26 cellular contexts compared by ENCODE assay signal in the genomic region with DNA sequence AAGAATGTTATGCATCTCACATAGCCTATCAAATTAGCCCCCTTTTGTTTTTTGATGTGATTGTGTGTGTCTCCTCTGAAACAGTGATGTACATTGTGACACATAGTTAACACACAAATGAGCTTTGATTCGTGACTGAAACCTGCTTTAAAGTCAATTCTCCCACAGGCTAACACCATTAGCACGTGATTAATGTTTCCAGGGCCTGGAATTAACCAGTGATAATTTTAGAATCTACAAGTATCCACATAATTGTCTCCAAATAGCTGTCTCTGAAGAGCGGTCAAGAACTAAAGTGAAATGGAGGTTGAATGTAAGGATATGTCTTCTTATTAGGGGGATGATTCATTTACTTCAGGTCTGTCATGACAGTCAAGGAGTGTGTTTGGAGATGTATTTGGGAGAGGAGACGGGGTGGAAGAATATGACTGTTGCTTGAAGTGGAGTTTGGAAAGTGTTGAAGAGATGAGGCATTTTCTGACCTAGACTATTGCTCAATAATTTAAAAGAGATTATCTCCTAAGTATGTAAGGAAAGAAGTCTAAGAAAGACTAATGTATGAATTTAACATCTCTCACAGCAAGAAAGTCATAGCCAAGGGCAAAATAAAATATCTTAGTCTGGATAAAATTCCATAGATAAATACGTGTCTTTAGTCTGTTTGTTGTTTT. TPM values are rescaled to one million over a fixed set of nuclear protein-coding genes. Genes with fewer than 3 reads are reported as not detected.
DNase-seq lines count a peak whose midpoint lies in the region; ATAC-seq, FAIRE-seq and TF ChIP-seq lines count a peak whose summit lies in the region.
"Had no signal": no experiment of that assay in that cellular context is flagged by ENCODE, and none has a peak within 500 bp of the region (broad histone marks: within the 10 kb centered on the region; RNA-seq: fewer than 3 reads in every experiment).

No MANE protein-coding gene starts in this region.

- H3K9me3 Mint-ChIP-seq in mesothelial cell of epicardium, result peaks cover 7% of the 10 kb centered on the region
- H3K9me3 Mint-ChIP-seq in Calu3 (ENCODE audit: low read depth, unreplicated experiment), result peaks cover 2% of the 10 kb centered on the region

- intact Hi-C loops in Calu3 (cut with micrococcal nuclease; ENCODE audit: unreplicated experiment), result no loop called here

- no peak overlapping the region for H3K23ac ChIP-seq in H1 (ENCODE audit: insufficient read length)

- H3K9me3 ChIP-seq in HUES6 (ENCODE audit: control insufficient read depth, insufficient read depth, low read depth, low read length) (no peaks in the 10 kb centered on the region), H1 (ENCODE audit: insufficient read depth in 2 of 2, low read depth in 1 of 2, low read length in 1 of 2) (no peaks in the 10 kb centered on the region)
- H3K9me3 ChIP-seq: Peyer's patch, SJSA1 had no signal

- H2AK5ac ChIP-seq in H1 (ENCODE audit: low read depth, low read length), result no peak overlapping the region

- POLR2A ChIA-PET in H1 (lab: Charles Lee; ENCODE audit: partially characterized antibody), result no interaction called here
- POLR2A ChIA-PET in GM10248 (lab: Yijun Ruan, JAX), result no interaction called here

- H3K27ac Mint-ChIP-seq in mesothelial cell of epicardium (peak overlapping the region; percentile 2), Calu3 (ENCODE audit: unreplicated experiment) (no peak overlapping the region)
- H3K27ac Mint-ChIP-seq: CD4-positive, alpha-beta T cell had no signal

- TF ChIP-seq POLR2A in H1 (IDR thresholded peaks at IDR 0.05; ENCODE audit: control extremely low read depth in 1 of 2, low read depth in 2 of 2, low read length in 2 of 2), result no peak

- no TSS peak for BruUV-seq in Calu3 (replicated peaks; lab: Mats Ljungman, UMichigan)

- H3K14ac ChIP-seq in H1 (ENCODE audit: insufficient read length), result no peak overlapping the region

- H3K4ac ChIP-seq in H1 (replicated peaks; ENCODE audit: insufficient read length, low read depth, low read length), result no peak overlapping the region

- no peak overlapping the region for H2BK20ac ChIP-seq in H1 (ENCODE audit: low read length)

- H4K20me1 ChIP-seq in H1 (replicated peaks in 1 of 2; ENCODE audit: control insufficient read depth in 1 of 2, insufficient read depth in 2 of 2, low read length in 2 of 2), result no peaks in the 10 kb centered on the region

- no peaks in the 10 kb centered on the region for H3K27me3 ChIP-seq in HUES6 (ENCODE audit: control insufficient read depth, insufficient read depth, low read length)
- no peaks in the 10 kb centered on the region for H3K27me3 ChIP-seq in H1 (replicated peaks in 1 of 4; ENCODE audit: control insufficient read depth in 3 of 4, extremely low read depth in 1 of 4, insufficient read depth in 3 of 4, low read length in 3 of 4)
- H3K27me3 ChIP-seq: Peyer's patch, SJSA1 had no signal

- H3K27ac ChIP-seq in HUES6 (ENCODE audit: low read depth, low read length) (peak overlapping the region; percentile 27; the same call in 1 of the 2 replicates), H1 (ENCODE audit: low read depth, low read length) (no peak overlapping the region)
- H3K27ac ChIP-seq: Peyer's patch, SJSA1 had no signal

- DNase-seq in NCI-H226, result peak; percentile 50
- DNase-seq in H1 (ENCODE audit: low read depth in 1 of 2, low spot score in 2 of 2), result no peak
- no peak for DNase-seq in mesothelial cell of epicardium (ENCODE audit: low spot score in 2 of 2, unreplicated experiment in 2 of 2)
- no peak for DNase-seq in GM10248 (ENCODE audit: extremely low spot score)
- DNase-seq in Calu3, result no peak
- DNase-seq: CD4-positive, alpha-beta T cell; COR-L47; DMS 273 treated with DMSO at 0.1 percent for 48 hours; DMS79 treated with DMSO at 0.1 percent for 48 hours; GOT3; KBM-7; MM.1S; NCI-H1048; NCI-H1417 treated with DMSO at 0.1 percent for 48 hours; NCI-H187; NCI-H2107; NCI-H510A treated with DMSO at 0.1 percent for 48 hours; NCI-H748 treated with DMSO at 0.1 percent for 48 hours; Peyer's patch had no signal

- 79 to 100% methylated on average over 1 to 5 of the region's 5 CpGs for WGBS in H1 (ENCODE audit: extremely low coverage in 1 of 2, insufficient coverage in 1 of 2, insufficient read length in 1 of 2, insufficient replicate concordance in 2 of 2, low coverage in 1 of 2, low lambda C conversion rate in 2 of 2, missing lambda C conversion rate in 1 of 2), 2 experiments

- H3K4me3 ChIP-seq in HUES6 (ENCODE audit: low read depth, low read length) (no peak overlapping the region), H1 (ENCODE audit: extremely low read depth in 1 of 4, insufficient read depth in 2 of 4, low read depth in 3 of 4, low read length in 4 of 4) (no peak overlapping the region)
- H3K4me3 ChIP-seq: GM12878, Peyer's patch, SJSA1 had no signal

- no peak overlapping the region for H2BK12ac ChIP-seq in H1 (ENCODE audit: low read depth, low read length)

- no peak overlapping the region for H4K91ac ChIP-seq in H1 (replicated peaks; ENCODE audit: insufficient read length, low read length)

- no peak overlapping the region for H2BK120ac ChIP-seq in H1 (replicated peaks; ENCODE audit: low read depth, low read length)

- H3K56ac ChIP-seq in H1 (replicated peaks; ENCODE audit: insufficient read length, low read depth, low read length), result no peak overlapping the region

- no peak overlapping the region for H4K8ac ChIP-seq in H1 (ENCODE audit: extremely low read depth, insufficient read depth, low read length)

- H3K4me2 ChIP-seq in H1 (ENCODE audit: insufficient read depth in 1 of 2, low read depth in 2 of 2, low read length in 2 of 2), result no peak overlapping the region

- H3K4me1 Mint-ChIP-seq in mesothelial cell of epicardium (peaks cover 11% of the 10 kb centered on the region), Calu3 (ENCODE audit: low read depth, unreplicated experiment) (peaks cover 29% of the 10 kb centered on the region)

- H3K36me3 ChIP-seq in HUES6 (ENCODE audit: control insufficient read depth, insufficient read depth, low read length) (no peaks in the 10 kb centered on the region), H1 (ENCODE audit: control insufficient read depth in 2 of 4, insufficient read depth in 4 of 4, low read length in 3 of 4) (no peaks in the 10 kb centered on the region)
- H3K36me3 ChIP-seq: Peyer's patch, SJSA1 had no signal

- no peaks in the 10 kb centered on the region for H3K23me2 ChIP-seq in H1 (ENCODE audit: low read depth, low read length)

- no peak overlapping the region for H4K5ac ChIP-seq in H1 (ENCODE audit: insufficient read length, low read depth, low read length)

- ATAC-seq in HG02970 (IDR thresholded peaks at IDR 0.05; ENCODE audit: low FRiP score, unreplicated experiment), result no peak
- ATAC-seq: GM12878, HCT116 had no signal

- H3K4me1 ChIP-seq in HUES6 (ENCODE audit: control insufficient read depth, insufficient read depth, low read length), result peaks cover 18% of the 10 kb centered on the region
- H3K4me1 ChIP-seq in H1 (replicated peaks in 1 of 4; ENCODE audit: control insufficient read depth in 3 of 4, insufficient read depth in 4 of 4, low read length in 3 of 4), result peaks cover 0 to 4% (median 0%) of the 10 kb centered on the region in 4 experiments; a peak in 2 of 7 replicates
- H3K4me1 ChIP-seq: Peyer's patch, SJSA1 had no signal

- H3K4me3 Mint-ChIP-seq in mesothelial cell of epicardium, result no peak overlapping the region
- no peak overlapping the region for H3K4me3 Mint-ChIP-seq in Calu3 (ENCODE audit: low read depth, unreplicated experiment)
- H3K4me3 Mint-ChIP-seq: CD4-positive, alpha-beta T cell had no signal

- no peaks in the 10 kb centered on the region for H3K79me1 ChIP-seq in H1 (ENCODE audit: low read depth, low read length)

- H3K9ac ChIP-seq in HUES6 (ENCODE audit: low read length), result no peak overlapping the region
- no peak overlapping the region for H3K9ac ChIP-seq in H1 (replicated peaks in 1 of 4; ENCODE audit: extremely low read depth in 1 of 4, low read depth in 3 of 4, low read length in 3 of 4)

- no peak overlapping the region for H2BK15ac ChIP-seq in H1 (ENCODE audit: low read length)

- H3K27me3 Mint-ChIP-seq in mesothelial cell of epicardium (ENCODE audit: low read depth) (no peaks in the 10 kb centered on the region), Calu3 (ENCODE audit: unreplicated experiment) (no peaks in the 10 kb centered on the region)
- H3K27me3 Mint-ChIP-seq: CD4-positive, alpha-beta T cell had no signal

- H3K36me3 Mint-ChIP-seq in mesothelial cell of epicardium (no peaks in the 10 kb centered on the region), Calu3 (ENCODE audit: insufficient read depth, unreplicated experiment) (no peaks in the 10 kb centered on the region)

- no peak for FAIRE-seq in H1 (lab: Jason Lieb, UNC)
- FAIRE-seq: GM12878, HTR-8/SVneo had no signal

- TF ChIP-seq RAD21 in H1 (IDR thresholded peaks at IDR 0.05 in 1 of 2, conservative IDR thresholded peaks at IDR 0.05 in 1 of 2; ENCODE audit: low read depth in 2 of 2, low read length in 2 of 2), result no peak

- H3K79me2 ChIP-seq in H1 (ENCODE audit: control insufficient read depth in 1 of 2, insufficient read depth in 2 of 2, low read length in 2 of 2), result no peaks in the 10 kb centered on the region

- H2AFZ ChIP-seq in H1 (ENCODE audit: low read length), result no peak overlapping the region

- CTCF ChIA-PET in H1 (lab: Charles Lee; ENCODE audit: partially characterized antibody) (interaction anchor here (0.6 to 1.7 kb wide), 3 partner anchors 20 to 783 kb away, joined by 3 to 4 read pairs (median 3); no protein-coding TSS in a partner anchor), GM10248 (lab: Yijun Ruan, JAX) (interaction anchor here (1.5 to 2.5 kb wide), 3 partner anchors 12 to 359 kb away, joined by 4 to 9 read pairs (median 7); no protein-coding TSS in a partner anchor), Calu3 (lab: Charles Lee) (interaction anchor here (0.6 kb wide), 1 partner anchor 533 kb away, joined by 3 read pairs; no protein-coding TSS in a partner anchor)

- TF ChIP-seq EP300 in H1 (IDR thresholded peaks at IDR 0.05; ENCODE audit: borderline replicate concordance in 1 of 2, low read depth in 2 of 2, low read length in 2 of 2), result no peak

- H3K18ac ChIP-seq in H1 (ENCODE audit: extremely low read depth, low read length), result no peak overlapping the region

- H2BK5ac ChIP-seq in H1 (ENCODE audit: low read depth, low read length), result no peak overlapping the region

- TF ChIP-seq CTCF in H1 (IDR thresholded peaks at IDR 0.05; ENCODE audit: control extremely low read depth in 1 of 3, insufficient read depth in 1 of 3, low read depth in 1 of 3, low read length in 3 of 3), result no peak
- TF ChIP-seq CTCF in mesothelial cell of epicardium (IDR thresholded peaks at IDR 0.05; ENCODE audit: unreplicated experiment), result no peak
- TF ChIP-seq CTCF in GM10248 (IDR thresholded peaks at IDR 0.05; ENCODE audit: control extremely low read depth, extremely low read depth, low read depth, missing control alignments), result no peak
- no peak for TF ChIP-seq CTCF in Calu3 (IDR thresholded peaks at IDR 0.05; ENCODE audit: unreplicated experiment)

RNA-seq across cellular contexts. Expression of a gene that starts 13.7 kb away (rescaled TPM):
- 4.6 and 4.7 TPM in 2 replicates for total RNA-seq in H1 (2021; fragmentation: NEBNext Ultra II Directional; extraction: Animal tissue kit (Norgen Biotek cat#: 25700))
- 1.2 and 1.6 TPM in 2 replicates for polyA plus RNA-seq in H1 (2011; rRNA removed)
- 1.4 TPM for polyA plus RNA-seq in H1 (2011; cell fraction: cytosol; rRNA removed)
- 3.3 TPM for polyA plus RNA-seq in H1 (2011; cell fraction: nucleus; rRNA removed)
- 2.1 to 3.4 TPM (median 2.5 TPM) in 4 replicates for polyA plus RNA-seq in H1 (2012, experiment 1 of 2)
- 1.0 TPM for polyA plus RNA-seq in H1 (2012, experiment 2 of 2)
- 2.8 TPM for polyA plus RNA-seq in H1 (2013, experiment 1 of 2)
- 2.4 TPM for polyA plus RNA-seq in H1 (2013, experiment 2 of 2)
- 6.9 and 7.9 TPM in 2 replicates for polyA minus RNA-seq in H1 (2011; rRNA and poly(A)+ RNA removed)
- polyA minus RNA-seq in H1 (2011; cell fraction: cytosol; rRNA and poly(A)+ RNA removed), result 3.0 TPM
- polyA minus RNA-seq in H1 (2011; cell fraction: nucleus; rRNA and poly(A)+ RNA removed), result 13.1 TPM
- total RNA-seq in mesothelial cell of epicardium (6.8 to 7.2 TPM (median 7.2 TPM) in 3 replicates), Calu3 (2022) (33.8 and 36.3 TPM in 2 replicates)
- total RNA-seq: SJSA1 had no signal
- polyA plus RNA-seq: BJ had no signal
